Comparison of ENCODE assay signal across 2 cellular contexts in the genomic region with DNA sequence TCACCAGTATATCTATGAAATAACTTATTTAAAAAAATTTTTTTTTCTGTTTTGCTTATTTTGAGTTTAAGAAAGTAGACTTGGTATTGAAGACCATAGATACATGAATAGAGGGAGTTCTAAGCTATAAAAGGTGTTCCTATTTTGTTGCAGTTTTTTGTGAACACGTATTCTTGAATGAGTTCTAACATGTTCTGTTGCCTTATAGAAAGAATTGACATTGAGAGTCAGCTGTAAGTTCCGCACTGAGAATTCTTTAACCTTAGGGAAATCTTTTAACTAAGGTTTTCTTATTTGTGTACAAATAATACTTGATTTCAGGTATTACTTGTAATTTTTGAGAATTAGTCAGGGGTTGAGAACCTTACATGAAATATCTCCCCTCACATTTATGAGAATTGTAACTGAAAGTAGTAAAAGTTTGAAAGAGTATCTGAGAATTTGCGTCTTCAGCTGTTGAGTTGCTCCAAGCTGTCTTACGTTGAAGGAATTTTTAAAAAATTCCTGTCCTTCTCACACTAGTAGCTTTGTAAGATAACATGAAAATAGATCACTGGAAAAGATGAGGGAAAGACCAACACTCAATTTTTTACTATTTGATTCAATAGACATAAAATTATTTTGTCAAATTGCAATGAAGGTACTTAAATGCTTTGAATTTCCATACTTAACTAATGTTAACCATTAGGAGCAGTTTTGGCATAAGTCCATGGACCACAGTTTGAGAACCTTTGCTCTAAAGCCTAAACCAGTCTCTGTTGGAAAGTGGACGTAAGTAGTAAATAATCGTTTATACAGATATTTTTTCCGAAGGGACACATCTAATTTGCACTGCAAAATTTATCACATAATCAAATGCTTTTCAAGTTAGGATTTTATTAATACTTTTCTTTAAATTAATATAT.
A peak's percentile ranks its signal among the peaks of the same experiment; 100 is the strongest.
TF ChIP-seq lines count a peak whose summit lies in the region.

No MANE protein-coding gene starts in this region.

TF ChIP-seq in IMR-90, 13 proteins besides CTCF, POLR2A, EP300 and RAD21:
- no peak for TF ChIP-seq FOS (IDR thresholded peaks at IDR 0.05; ENCODE audit: low read depth, low read length)
- TF ChIP-seq, protein P1, sequence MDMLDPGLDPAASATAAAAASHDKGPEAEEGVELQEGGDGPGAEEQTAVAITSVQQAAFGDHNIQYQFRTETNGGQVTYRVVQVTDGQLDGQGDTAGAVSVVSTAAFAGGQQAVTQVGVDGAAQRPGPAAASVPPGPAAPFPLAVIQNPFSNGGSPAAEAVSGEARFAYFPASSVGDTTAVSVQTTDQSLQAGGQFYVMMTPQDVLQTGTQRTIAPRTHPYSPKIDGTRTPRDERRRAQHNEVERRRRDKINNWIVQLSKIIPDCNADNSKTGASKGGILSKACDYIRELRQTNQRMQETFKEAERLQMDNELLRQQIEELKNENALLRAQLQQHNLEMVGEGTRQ (IDR thresholded peaks at IDR 0.05; ENCODE audit: low read depth, low read length), result no peak

TF ChIP-seq in K562, 482 proteins besides CTCF, POLR2A, EP300 and RAD21:
- TF ChIP-seq, protein P2, sequence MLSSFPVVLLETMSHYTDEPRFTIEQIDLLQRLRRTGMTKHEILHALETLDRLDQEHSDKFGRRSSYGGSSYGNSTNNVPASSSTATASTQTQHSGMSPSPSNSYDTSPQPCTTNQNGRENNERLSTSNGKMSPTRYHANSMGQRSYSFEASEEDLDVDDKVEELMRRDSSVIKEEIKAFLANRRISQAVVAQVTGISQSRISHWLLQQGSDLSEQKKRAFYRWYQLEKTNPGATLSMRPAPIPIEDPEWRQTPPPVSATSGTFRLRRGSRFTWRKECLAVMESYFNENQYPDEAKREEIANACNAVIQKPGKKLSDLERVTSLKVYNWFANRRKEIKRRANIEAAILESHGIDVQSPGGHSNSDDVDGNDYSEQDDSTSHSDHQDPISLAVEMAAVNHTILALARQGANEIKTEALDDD (IDR thresholded peaks at IDR 0.05), result peak; percentile 56; the same call in 1 of the 2 replicates
- TF ChIP-seq SMC3 (conservative IDR thresholded peaks at IDR 0.05; ENCODE audit: insufficient read depth, low read depth, low read length), result no peak
- TF ChIP-seq ZNF586 (CRISPR knock-in tag; conservative IDR thresholded peaks at IDR 0.05), result no peak
- peak; percentile 21 for TF ChIP-seq RBBP5 (IDR thresholded peaks at IDR 0.05; ENCODE audit: borderline replicate concordance, insufficient read depth, low read length, poor library complexity, severe bottlenecking)
- TF ChIP-seq CHCHD3 (CRISPR knock-in tag; IDR thresholded peaks at IDR 0.05), result no peak
- TF ChIP-seq NFATC3 (IDR thresholded peaks at IDR 0.05), result no peak
- TF ChIP-seq, protein P3, sequence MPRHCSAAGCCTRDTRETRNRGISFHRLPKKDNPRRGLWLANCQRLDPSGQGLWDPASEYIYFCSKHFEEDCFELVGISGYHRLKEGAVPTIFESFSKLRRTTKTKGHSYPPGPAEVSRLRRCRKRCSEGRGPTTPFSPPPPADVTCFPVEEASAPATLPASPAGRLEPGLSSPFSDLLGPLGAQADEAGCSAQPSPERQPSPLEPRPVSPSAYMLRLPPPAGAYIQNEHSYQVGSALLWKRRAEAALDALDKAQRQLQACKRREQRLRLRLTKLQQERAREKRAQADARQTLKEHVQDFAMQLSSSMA (CRISPR knock-in tag; IDR thresholded peaks at IDR 0.05), result no peak
- TF ChIP-seq ETS2 (tag; IDR thresholded peaks at IDR 0.05; ENCODE audit: borderline replicate concordance, poor library complexity, severe bottlenecking), result no peak
- TF ChIP-seq TSC22D4 (tag; IDR thresholded peaks at IDR 0.05), result no peak
- TF ChIP-seq LARP7 (IDR thresholded peaks at IDR 0.05), result no peak
- TF ChIP-seq HDAC3 (IDR thresholded peaks at IDR 0.05; ENCODE audit: borderline replicate concordance, partially characterized antibody), result peak; percentile 35
- peak; percentile 83 for TF ChIP-seq NFIC (IDR thresholded peaks at IDR 0.05)
- TF ChIP-seq, protein P4, sequence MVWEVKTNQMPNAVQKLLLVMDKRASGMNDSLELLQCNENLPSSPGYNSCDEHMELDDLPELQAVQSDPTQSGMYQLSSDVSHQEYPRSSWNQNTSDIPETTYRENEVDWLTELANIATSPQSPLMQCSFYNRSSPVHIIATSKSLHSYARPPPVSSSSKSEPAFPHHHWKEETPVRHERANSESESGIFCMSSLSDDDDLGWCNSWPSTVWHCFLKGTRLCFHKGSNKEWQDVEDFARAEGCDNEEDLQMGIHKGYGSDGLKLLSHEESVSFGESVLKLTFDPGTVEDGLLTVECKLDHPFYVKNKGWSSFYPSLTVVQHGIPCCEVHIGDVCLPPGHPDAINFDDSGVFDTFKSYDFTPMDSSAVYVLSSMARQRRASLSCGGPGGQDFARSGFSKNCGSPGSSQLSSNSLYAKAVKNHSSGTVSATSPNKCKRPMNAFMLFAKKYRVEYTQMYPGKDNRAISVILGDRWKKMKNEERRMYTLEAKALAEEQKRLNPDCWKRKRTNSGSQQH (CRISPR knock-in tag; IDR thresholded peaks at IDR 0.05), result no peak
- TF ChIP-seq SIRT6 (IDR thresholded peaks at IDR 0.05; ENCODE audit: low read depth, low read length), result no peak
- TF ChIP-seq, protein P5, sequence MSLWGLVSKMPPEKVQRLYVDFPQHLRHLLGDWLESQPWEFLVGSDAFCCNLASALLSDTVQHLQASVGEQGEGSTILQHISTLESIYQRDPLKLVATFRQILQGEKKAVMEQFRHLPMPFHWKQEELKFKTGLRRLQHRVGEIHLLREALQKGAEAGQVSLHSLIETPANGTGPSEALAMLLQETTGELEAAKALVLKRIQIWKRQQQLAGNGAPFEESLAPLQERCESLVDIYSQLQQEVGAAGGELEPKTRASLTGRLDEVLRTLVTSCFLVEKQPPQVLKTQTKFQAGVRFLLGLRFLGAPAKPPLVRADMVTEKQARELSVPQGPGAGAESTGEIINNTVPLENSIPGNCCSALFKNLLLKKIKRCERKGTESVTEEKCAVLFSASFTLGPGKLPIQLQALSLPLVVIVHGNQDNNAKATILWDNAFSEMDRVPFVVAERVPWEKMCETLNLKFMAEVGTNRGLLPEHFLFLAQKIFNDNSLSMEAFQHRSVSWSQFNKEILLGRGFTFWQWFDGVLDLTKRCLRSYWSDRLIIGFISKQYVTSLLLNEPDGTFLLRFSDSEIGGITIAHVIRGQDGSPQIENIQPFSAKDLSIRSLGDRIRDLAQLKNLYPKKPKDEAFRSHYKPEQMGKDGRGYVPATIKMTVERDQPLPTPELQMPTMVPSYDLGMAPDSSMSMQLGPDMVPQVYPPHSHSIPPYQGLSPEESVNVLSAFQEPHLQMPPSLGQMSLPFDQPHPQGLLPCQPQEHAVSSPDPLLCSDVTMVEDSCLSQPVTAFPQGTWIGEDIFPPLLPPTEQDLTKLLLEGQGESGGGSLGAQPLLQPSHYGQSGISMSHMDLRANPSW (CRISPR knock-in tag; IDR thresholded peaks at IDR 0.05), result no peak
- TF ChIP-seq TAF9B (IDR thresholded peaks at IDR 0.05; ENCODE audit: partially characterized antibody), result peak; percentile 36
- no peak for TF ChIP-seq ZNF766 (CRISPR knock-in tag; conservative IDR thresholded peaks at IDR 0.05)
- TF ChIP-seq LEF1 (IDR thresholded peaks at IDR 0.05), result no peak
- no peak for TF ChIP-seq DIDO1 (tag; IDR thresholded peaks at IDR 0.05; ENCODE audit: low read depth)
- no peak for TF ChIP-seq FOXJ3 (CRISPR knock-in tag; IDR thresholded peaks at IDR 0.05)
- TF ChIP-seq GATA2 (CRISPR knock-in tag; IDR thresholded peaks at IDR 0.05), result no peak
- no peak for TF ChIP-seq CBX3 (IDR thresholded peaks at IDR 0.05; ENCODE audit: borderline replicate concordance in 1 of 2, low read length in 2 of 2)
- no peak for TF ChIP-seq ZNF197 (CRISPR knock-in tag; IDR thresholded peaks at IDR 0.05; ENCODE audit: low read depth)
- TF ChIP-seq, protein P6, sequence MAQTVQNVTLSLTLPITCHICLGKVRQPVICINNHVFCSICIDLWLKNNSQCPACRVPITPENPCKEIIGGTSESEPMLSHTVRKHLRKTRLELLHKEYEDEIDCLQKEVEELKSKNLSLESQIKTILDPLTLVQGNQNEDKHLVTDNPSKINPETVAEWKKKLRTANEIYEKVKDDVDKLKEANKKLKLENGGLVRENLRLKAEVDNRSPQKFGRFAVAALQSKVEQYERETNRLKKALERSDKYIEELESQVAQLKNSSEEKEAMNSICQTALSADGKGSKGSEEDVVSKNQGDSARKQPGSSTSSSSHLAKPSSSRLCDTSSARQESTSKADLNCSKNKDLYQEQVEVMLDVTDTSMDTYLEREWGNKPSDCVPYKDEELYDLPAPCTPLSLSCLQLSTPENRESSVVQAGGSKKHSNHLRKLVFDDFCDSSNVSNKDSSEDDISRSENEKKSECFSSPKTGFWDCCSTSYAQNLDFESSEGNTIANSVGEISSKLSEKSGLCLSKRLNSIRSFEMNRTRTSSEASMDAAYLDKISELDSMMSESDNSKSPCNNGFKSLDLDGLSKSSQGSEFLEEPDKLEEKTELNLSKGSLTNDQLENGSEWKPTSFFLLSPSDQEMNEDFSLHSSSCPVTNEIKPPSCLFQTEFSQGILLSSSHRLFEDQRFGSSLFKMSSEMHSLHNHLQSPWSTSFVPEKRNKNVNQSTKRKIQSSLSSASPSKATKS (CRISPR knock-in tag; IDR thresholded peaks at IDR 0.05), result no peak
- TF ChIP-seq, protein P7, sequence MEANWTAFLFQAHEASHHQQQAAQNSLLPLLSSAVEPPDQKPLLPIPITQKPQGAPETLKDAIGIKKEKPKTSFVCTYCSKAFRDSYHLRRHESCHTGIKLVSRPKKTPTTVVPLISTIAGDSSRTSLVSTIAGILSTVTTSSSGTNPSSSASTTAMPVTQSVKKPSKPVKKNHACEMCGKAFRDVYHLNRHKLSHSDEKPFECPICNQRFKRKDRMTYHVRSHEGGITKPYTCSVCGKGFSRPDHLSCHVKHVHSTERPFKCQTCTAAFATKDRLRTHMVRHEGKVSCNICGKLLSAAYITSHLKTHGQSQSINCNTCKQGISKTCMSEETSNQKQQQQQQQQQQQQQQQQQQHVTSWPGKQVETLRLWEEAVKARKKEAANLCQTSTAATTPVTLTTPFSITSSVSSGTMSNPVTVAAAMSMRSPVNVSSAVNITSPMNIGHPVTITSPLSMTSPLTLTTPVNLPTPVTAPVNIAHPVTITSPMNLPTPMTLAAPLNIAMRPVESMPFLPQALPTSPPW (CRISPR knock-in tag; IDR thresholded peaks at IDR 0.05), result no peak
- no peak for TF ChIP-seq FOXA3 (CRISPR knock-in tag; conservative IDR thresholded peaks at IDR 0.05 in 1 of 2, IDR thresholded peaks at IDR 0.05 in 1 of 2)
- no peak for TF ChIP-seq DNMT1 (IDR thresholded peaks at IDR 0.05)
- TF ChIP-seq CEBPG (CRISPR knock-in tag; IDR thresholded peaks at IDR 0.05), result no peak
- no peak for TF ChIP-seq CEBPG (tag; conservative IDR thresholded peaks at IDR 0.05 in 1 of 2, IDR thresholded peaks at IDR 0.05 in 1 of 2)
- TF ChIP-seq, protein P8, sequence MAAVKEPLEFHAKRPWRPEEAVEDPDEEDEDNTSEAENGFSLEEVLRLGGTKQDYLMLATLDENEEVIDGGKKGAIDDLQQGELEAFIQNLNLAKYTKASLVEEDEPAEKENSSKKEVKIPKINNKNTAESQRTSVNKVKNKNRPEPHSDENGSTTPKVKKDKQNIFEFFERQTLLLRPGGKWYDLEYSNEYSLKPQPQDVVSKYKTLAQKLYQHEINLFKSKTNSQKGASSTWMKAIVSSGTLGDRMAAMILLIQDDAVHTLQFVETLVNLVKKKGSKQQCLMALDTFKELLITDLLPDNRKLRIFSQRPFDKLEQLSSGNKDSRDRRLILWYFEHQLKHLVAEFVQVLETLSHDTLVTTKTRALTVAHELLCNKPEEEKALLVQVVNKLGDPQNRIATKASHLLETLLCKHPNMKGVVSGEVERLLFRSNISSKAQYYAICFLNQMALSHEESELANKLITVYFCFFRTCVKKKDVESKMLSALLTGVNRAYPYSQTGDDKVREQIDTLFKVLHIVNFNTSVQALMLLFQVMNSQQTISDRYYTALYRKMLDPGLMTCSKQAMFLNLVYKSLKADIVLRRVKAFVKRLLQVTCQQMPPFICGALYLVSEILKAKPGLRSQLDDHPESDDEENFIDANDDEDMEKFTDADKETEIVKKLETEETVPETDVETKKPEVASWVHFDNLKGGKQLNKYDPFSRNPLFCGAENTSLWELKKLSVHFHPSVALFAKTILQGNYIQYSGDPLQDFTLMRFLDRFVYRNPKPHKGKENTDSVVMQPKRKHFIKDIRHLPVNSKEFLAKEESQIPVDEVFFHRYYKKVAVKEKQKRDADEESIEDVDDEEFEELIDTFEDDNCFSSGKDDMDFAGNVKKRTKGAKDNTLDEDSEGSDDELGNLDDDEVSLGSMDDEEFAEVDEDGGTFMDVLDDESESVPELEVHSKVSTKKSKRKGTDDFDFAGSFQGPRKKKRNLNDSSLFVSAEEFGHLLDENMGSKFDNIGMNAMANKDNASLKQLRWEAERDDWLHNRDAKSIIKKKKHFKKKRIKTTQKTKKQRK (IDR thresholded peaks at IDR 0.05; ENCODE audit: borderline replicate concordance, low read depth, low read length), result no peak
- no peak for TF ChIP-seq ARID2 (IDR thresholded peaks at IDR 0.05)
- TF ChIP-seq, protein P9, sequence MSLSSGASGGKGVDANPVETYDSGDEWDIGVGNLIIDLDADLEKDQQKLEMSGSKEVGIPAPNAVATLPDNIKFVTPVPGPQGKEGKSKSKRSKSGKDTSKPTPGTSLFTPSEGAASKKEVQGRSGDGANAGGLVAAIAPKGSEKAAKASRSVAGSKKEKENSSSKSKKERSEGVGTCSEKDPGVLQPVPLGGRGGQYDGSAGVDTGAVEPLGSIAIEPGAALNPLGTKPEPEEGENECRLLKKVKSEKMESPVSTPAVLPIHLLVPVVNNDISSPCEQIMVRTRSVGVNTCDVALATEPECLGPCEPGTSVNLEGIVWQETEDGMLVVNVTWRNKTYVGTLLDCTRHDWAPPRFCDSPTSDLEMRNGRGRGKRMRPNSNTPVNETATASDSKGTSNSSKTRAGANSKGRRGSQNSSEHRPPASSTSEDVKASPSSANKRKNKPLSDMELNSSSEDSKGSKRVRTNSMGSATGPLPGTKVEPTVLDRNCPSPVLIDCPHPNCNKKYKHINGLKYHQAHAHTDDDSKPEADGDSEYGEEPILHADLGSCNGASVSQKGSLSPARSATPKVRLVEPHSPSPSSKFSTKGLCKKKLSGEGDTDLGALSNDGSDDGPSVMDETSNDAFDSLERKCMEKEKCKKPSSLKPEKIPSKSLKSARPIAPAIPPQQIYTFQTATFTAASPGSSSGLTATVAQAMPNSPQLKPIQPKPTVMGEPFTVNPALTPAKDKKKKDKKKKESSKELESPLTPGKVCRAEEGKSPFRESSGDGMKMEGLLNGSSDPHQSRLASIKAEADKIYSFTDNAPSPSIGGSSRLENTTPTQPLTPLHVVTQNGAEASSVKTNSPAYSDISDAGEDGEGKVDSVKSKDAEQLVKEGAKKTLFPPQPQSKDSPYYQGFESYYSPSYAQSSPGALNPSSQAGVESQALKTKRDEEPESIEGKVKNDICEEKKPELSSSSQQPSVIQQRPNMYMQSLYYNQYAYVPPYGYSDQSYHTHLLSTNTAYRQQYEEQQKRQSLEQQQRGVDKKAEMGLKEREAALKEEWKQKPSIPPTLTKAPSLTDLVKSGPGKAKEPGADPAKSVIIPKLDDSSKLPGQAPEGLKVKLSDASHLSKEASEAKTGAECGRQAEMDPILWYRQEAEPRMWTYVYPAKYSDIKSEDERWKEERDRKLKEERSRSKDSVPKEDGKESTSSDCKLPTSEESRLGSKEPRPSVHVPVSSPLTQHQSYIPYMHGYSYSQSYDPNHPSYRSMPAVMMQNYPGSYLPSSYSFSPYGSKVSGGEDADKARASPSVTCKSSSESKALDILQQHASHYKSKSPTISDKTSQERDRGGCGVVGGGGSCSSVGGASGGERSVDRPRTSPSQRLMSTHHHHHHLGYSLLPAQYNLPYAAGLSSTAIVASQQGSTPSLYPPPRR (CRISPR knock-in tag; IDR thresholded peaks at IDR 0.05; ENCODE audit: borderline replicate concordance), result no peak
